Comparison of ENCODE assay signal across 1 cellular context in genomic region chr9:124415102-124415851, GRCh38.
TF ChIP-seq lines count a peak whose summit lies in the region.

PSMB7 (minus strand) TSS chr9:124415442; CDS start chr9:124415425, 17 bp downstream.

TF ChIP-seq in GM12878, 131 proteins besides CTCF, POLR2A, EP300 and RAD21 (continued from another document and continues in another):
- TF ChIP-seq CEBPZ (IDR thresholded peaks at IDR 0.05; ENCODE audit: low read depth, low read length) (peak; percentile 58; the same call in 1 of the 2 replicates), CHD2 (IDR thresholded peaks at IDR 0.05; ENCODE audit: borderline replicate concordance, low read depth, low read length) (peak; percentile 79; the same call in 1 of the 2 replicates), JUND (IDR thresholded peaks at IDR 0.05; ENCODE audit: low read depth, low read length) (no peak), RUNX3 (IDR thresholded peaks at IDR 0.05; ENCODE audit: low read length) (peak; percentile 47), CBX5 (IDR thresholded peaks at IDR 0.05; ENCODE audit: low read depth) (0 out of 2 replicates have a peak, but pooled peaks have one; percentile 36), ZBED1 (IDR thresholded peaks at IDR 0.05; ENCODE audit: borderline replicate concordance) (no peak), SIX5 (IDR thresholded peaks at IDR 0.05; ENCODE audit: low read depth, low read length, severe bottlenecking) (peak; percentile 60), ZNF592 (IDR thresholded peaks at IDR 0.05) (no peak), POLR2AphosphoS5 (IDR thresholded peaks at IDR 0.05; ENCODE audit: low read length) (peak; percentile 84), KAT2A (conservative IDR thresholded peaks at IDR 0.05; ENCODE audit: control insufficient read depth, low read depth, low read length) (no peak), SIN3A (IDR thresholded peaks at IDR 0.05; ENCODE audit: low read depth, low read length) (no peak), MYC (IDR thresholded peaks at IDR 0.05; ENCODE audit: insufficient read depth, insufficient read length, insufficient replicate concordance, low read length, severe bottlenecking) (no peak), HDGF (IDR thresholded peaks at IDR 0.05) (0 out of 2 replicates have a peak, but pooled peaks have one; percentile 41), TBL1XR1 (IDR thresholded peaks at IDR 0.05; ENCODE audit: low read depth, low read length) (no peak; the same call in 1 of the 2 replicates), BMI1 (IDR thresholded peaks at IDR 0.05; ENCODE audit: borderline replicate concordance) (no peak; the same call in 1 of the 2 replicates), CBX3 (IDR thresholded peaks at IDR 0.05; ENCODE audit: borderline replicate concordance, low read depth) (no peak), SREBF1 (IDR thresholded peaks at IDR 0.05; ENCODE audit: low read length) (peak; percentile 82), NR2F1 (conservative IDR thresholded peaks at IDR 0.05) (no peak), MXI1 (IDR thresholded peaks at IDR 0.05; ENCODE audit: low read depth, low read length) (peak; percentile 94), GATAD2B (conservative IDR thresholded peaks at IDR 0.05; ENCODE audit: low read depth) (0 out of 2 replicates have a peak, but pooled peaks have one; percentile 25), JUNB (IDR thresholded peaks at IDR 0.05) (no peak; the same call in 1 of the 2 replicates), PRDM15 (CRISPR knock-in tag; IDR thresholded peaks at IDR 0.05) (no peak), FOXK2 (IDR thresholded peaks at IDR 0.05) (no peak), SKIL (IDR thresholded peaks at IDR 0.05; ENCODE audit: low read depth, poor library complexity, severe bottlenecking) (peak; percentile 16), ZBTB33 (IDR thresholded peaks at IDR 0.05) (peak; percentile 78; the same call in 1 of the 2 replicates), SUPT20H (IDR thresholded peaks at IDR 0.05; ENCODE audit: borderline replicate concordance, control insufficient read depth, low read depth, low read length) (no peak), KDM1A (IDR thresholded peaks at IDR 0.05; ENCODE audit: borderline replicate concordance) (no peak), ZNF274 (IDR thresholded peaks at IDR 0.05; ENCODE audit: insufficient read depth, insufficient read length) (no peak), BACH1 (IDR thresholded peaks at IDR 0.05; ENCODE audit: borderline replicate concordance) (no peak), SMC3 (IDR thresholded peaks at IDR 0.05; ENCODE audit: borderline replicate concordance, low read length) (no peak), NR2C1 (IDR thresholded peaks at IDR 0.05) (peak; percentile 100), MYB (IDR thresholded peaks at IDR 0.05; ENCODE audit: borderline replicate concordance, low read depth, low read length) (0 out of 2 replicates have a peak, but pooled peaks have one; percentile 42), E2F8 (IDR thresholded peaks at IDR 0.05; ENCODE audit: low read depth, partially characterized antibody) (peak; percentile 89), TCF7 (IDR thresholded peaks at IDR 0.05; ENCODE audit: borderline replicate concordance) (no peak), RB1 (IDR thresholded peaks at IDR 0.05; ENCODE audit: borderline replicate concordance) (peak; percentile 88; the same call in 1 of the 2 replicates), POLR2AphosphoS2 (IDR thresholded peaks at IDR 0.05; ENCODE audit: low read depth, low read length) (no peak), ATF7 (IDR thresholded peaks at IDR 0.05; ENCODE audit: low read depth) (no peak; the same call in none of the 2 replicates), MAX (IDR thresholded peaks at IDR 0.05; ENCODE audit: low read depth, low read length) (peak; percentile 39; the same call in 1 of the 2 replicates), POU2F2 (IDR thresholded peaks at IDR 0.05; ENCODE audit: borderline replicate concordance, low read depth, low read length) (peak; percentile 24; the same call in 1 of the 3 replicates), ATF2 (IDR thresholded peaks at IDR 0.05; ENCODE audit: low read length) (no peak), ASH2L (IDR thresholded peaks at IDR 0.05; ENCODE audit: borderline replicate concordance, low read depth) (no peak), ZNF217 (IDR thresholded peaks at IDR 0.05) (no peak), SMAD5 (IDR thresholded peaks at IDR 0.05; ENCODE audit: low read depth) (peak; percentile 32; the same call in 1 of the 2 replicates)
